ENCODE assay signal across 14 cellular contexts in genomic region chrX:70755850-70756249, GRCh38.
DNase-seq lines count a peak whose midpoint lies in the region; ATAC-seq and TF ChIP-seq lines count a peak whose summit lies in the region.
"Had no signal": no experiment of that assay in that cellular context is flagged by ENCODE, and none has a peak within 500 bp of the region (broad histone marks: within the 10 kb centered on the region; RNA-seq: fewer than 3 reads in every experiment).

No MANE protein-coding gene starts in this region.

- no peaks in the 10 kb centered on the region for H3K36me3 ChIP-seq in HAP-1 (replicated peaks)
- no peaks in the 10 kb centered on the region for H3K36me3 ChIP-seq in heart right ventricle
- H3K36me3 ChIP-seq in upper lobe of right lung = no peaks in the 10 kb centered on the region
- H3K36me3 ChIP-seq in mammary epithelial cell (ENCODE audit: insufficient read depth, low read length) = no peaks in the 10 kb centered on the region

- H3K4me3 ChIP-seq in HAP-1 (no peak overlapping the region), heart right ventricle (no peak overlapping the region), upper lobe of right lung (no peak overlapping the region), mammary epithelial cell (replicated peaks in 1 of 3; ENCODE audit: insufficient read depth in 1 of 3, low read depth in 2 of 3, low read length in 3 of 3) (no peak overlapping the region)
- H3K4me3 ChIP-seq: GM12878 had no signal

- H3K27me3 ChIP-seq in HAP-1 (ENCODE audit: low read depth) = no peaks in the 10 kb centered on the region
- H3K27me3 ChIP-seq in heart right ventricle = peaks cover 0 to 5% (median 0%) of the 10 kb centered on the region in 7 donors
- no peaks in the 10 kb centered on the region for H3K27me3 ChIP-seq in upper lobe of right lung
- no peaks in the 10 kb centered on the region for H3K27me3 ChIP-seq in mammary epithelial cell (ENCODE audit: insufficient read depth, low read length)

- no peaks in the 10 kb centered on the region for H3K79me2 ChIP-seq in mammary epithelial cell (ENCODE audit: insufficient read depth, low read length)

- intact Hi-C loops in heart right ventricle (cut with DNase I) = no loop called here
- intact Hi-C loops in upper lobe of right lung (cut with DNase I) = no loop called here
- intact Hi-C loops in mammary epithelial cell (cut with micrococcal nuclease) = no loop called here

- peaks cover 9% of the 10 kb centered on the region for H3K4me1 ChIP-seq in HAP-1
- no peaks in the 10 kb centered on the region for H3K4me1 ChIP-seq in heart right ventricle
- no peaks in the 10 kb centered on the region for H3K4me1 ChIP-seq in upper lobe of right lung
- H3K4me1 ChIP-seq in mammary epithelial cell (ENCODE audit: insufficient read depth, low read length) = no peaks in the 10 kb centered on the region

- H3K36me3 Mint-ChIP-seq in activated naive CD8-positive, alpha-beta T cell treated with anti-CD3 and anti-CD28 coated beads, Interleukin-2, amount 50 U/mL, for 24 hours (ENCODE audit: low read depth) = no peaks in the 10 kb centered on the region
- H3K36me3 Mint-ChIP-seq: type B pancreatic cell had no signal

- dilution Hi-C loops in mammary epithelial cell (cut with HindIII; ENCODE audit: low sequenced_read_pairs) = no loop called here

- H3K4me2 ChIP-seq in mammary epithelial cell (ENCODE audit: insufficient read depth, low read depth, low read length) = no peak overlapping the region

- H3K27ac ChIP-seq in heart right ventricle (no peak overlapping the region), upper lobe of right lung (no peak overlapping the region), mammary epithelial cell (ENCODE audit: insufficient read depth, low read depth, low read length) (no peak overlapping the region)

- peak; percentile 33 to 76 for DNase-seq in HAP-1 (ENCODE audit: low spot score in 2 of 2)
- DNase-seq in activated CD8-positive, alpha-beta memory T cell treated with anti-CD3 and anti-CD28 coated beads for 1 hour (ENCODE audit: extremely low read depth in 1 of 2, low read depth in 1 of 2) = peak; percentile 1 to 10
- peak; percentile 57 for DNase-seq in activated naive CD8-positive, alpha-beta T cell treated with anti-CD3 and anti-CD28 coated beads, Interleukin-2, amount 50 U/mL, for 24 hours
- DNase-seq in stimulated activated CD4-positive, alpha-beta T cell treated with anti-CD3 and anti-CD28 coated beads, Interleukin-4, amount 100 ng/mL, for 4 hours = peak; percentile 37 to 50
- DNase-seq in heart right ventricle = no peak
- DNase-seq in upper lobe of right lung = no peak
- DNase-seq in mammary epithelial cell = no peak
- DNase-seq: amygdala, erythroblast, NCI-H1105 had no signal

- WGBS in heart right ventricle, 2 donors = 66 to 74% methylated on average over 12 of the region's 12 CpGs
- 67% methylated on average over 3 of the region's 12 CpGs for WGBS in mammary epithelial cell (ENCODE audit: low coverage, missing lambda C conversion rate)

- H3K4me3 Mint-ChIP-seq in activated naive CD8-positive, alpha-beta T cell treated with anti-CD3 and anti-CD28 coated beads, Interleukin-2, amount 50 U/mL, for 24 hours = no peak overlapping the region
- H3K4me3 Mint-ChIP-seq: type B pancreatic cell had no signal

- no peak overlapping the region for H2AFZ ChIP-seq in mammary epithelial cell (ENCODE audit: low read depth, low read length)

- ATAC-seq in activated naive CD8-positive, alpha-beta T cell treated with anti-CD3 and anti-CD28 coated beads, Interleukin-2, amount 50 U/mL, for 24 hours = peak; percentile 54
- ATAC-seq in heart right ventricle (no peak), HG03095 (IDR thresholded peaks at IDR 0.05; ENCODE audit: unreplicated experiment) (no peak), upper lobe of right lung (no peak)
- ATAC-seq: GM12878, Panc1 had no signal

- no peak overlapping the region for H3K27ac Mint-ChIP-seq in activated naive CD8-positive, alpha-beta T cell treated with anti-CD3 and anti-CD28 coated beads, Interleukin-2, amount 50 U/mL, for 24 hours
- H3K27ac Mint-ChIP-seq: type B pancreatic cell had no signal

- H3K27me3 Mint-ChIP-seq in activated naive CD8-positive, alpha-beta T cell treated with anti-CD3 and anti-CD28 coated beads, Interleukin-2, amount 50 U/mL, for 24 hours = no peaks in the 10 kb centered on the region
- H3K27me3 Mint-ChIP-seq: type B pancreatic cell had no signal

- no peaks in the 10 kb centered on the region for H4K20me1 ChIP-seq in mammary epithelial cell (ENCODE audit: insufficient read depth, low read length)

- no peak overlapping the region for H3K9ac ChIP-seq in mammary epithelial cell (ENCODE audit: insufficient read depth, low read length)

- BruUV-seq in mammary epithelial cell (replicated peaks; lab: Mats Ljungman, UMichigan) = no TSS peak

- in situ Hi-C loops in HAP-1 (cut with MboI; ENCODE audit: low sequenced_read_pairs) = no loop called here
- in situ Hi-C loops in mammary epithelial cell (cut with MboI; ENCODE audit: low sequenced_read_pairs in 2 of 2) = loop anchor here (25.0 kb wide), 3 partner anchors 206 to 431 kb away; no protein-coding TSS in a partner anchor

- H3K9me3 ChIP-seq in HAP-1 = no peaks in the 10 kb centered on the region
- H3K9me3 ChIP-seq in heart right ventricle = no peaks in the 10 kb centered on the region
- H3K9me3 ChIP-seq in upper lobe of right lung = no peaks in the 10 kb centered on the region
- H3K9me3 ChIP-seq in mammary epithelial cell (replicated peaks; ENCODE audit: insufficient read depth, low read length) = peaks cover 2% of the 10 kb centered on the region

- no peaks in the 10 kb centered on the region for H3K9me3 Mint-ChIP-seq in activated naive CD8-positive, alpha-beta T cell treated with anti-CD3 and anti-CD28 coated beads, Interleukin-2, amount 50 U/mL, for 24 hours
- H3K9me3 Mint-ChIP-seq: type B pancreatic cell had no signal

- CTCF ChIA-PET in mammary epithelial cell (lab: Charles Lee; ENCODE audit: low non-redundant PET) = no interaction called here

- TF ChIP-seq CTCF in heart right ventricle (IDR thresholded peaks at IDR 0.05) (no peak), upper lobe of right lung (IDR thresholded peaks at IDR 0.05) (no peak), mammary epithelial cell (conservative IDR thresholded peaks at IDR 0.05 in 1 of 2, IDR thresholded peaks at IDR 0.05 in 1 of 2; ENCODE audit: extremely low read depth in 1 of 2, insufficient read depth in 1 of 2, low read depth in 1 of 2, low read length in 2 of 2) (no peak)

- peaks cover 25% of the 10 kb centered on the region for H3K4me1 Mint-ChIP-seq in activated naive CD8-positive, alpha-beta T cell treated with anti-CD3 and anti-CD28 coated beads, Interleukin-2, amount 50 U/mL, for 24 hours

Comparison
In these comparisons a context has a peak if more than half of its experiments do, and no peak if none do; other contexts are left out.
1. DNase-seq: peak in HAP-1 (2 of 2), activated CD8-positive, alpha-beta memory T cell treated with anti-CD3 and anti-CD28 coated beads for 1 hour (2 of 2), activated naive CD8-positive, alpha-beta T cell treated with anti-CD3 and anti-CD28 coated beads, Interleukin-2, amount 50 U/mL, for 24 hours (single experiment) and stimulated activated CD4-positive, alpha-beta T cell treated with anti-CD3 and anti-CD28 coated beads, Interleukin-4, amount 100 ng/mL, for 4 hours (2 of 2); none in heart right ventricle (0 of 2), upper lobe of right lung (single experiment) and mammary epithelial cell (single experiment).